In genomic region chr7:147635288-147635687, GRCh38 we compare ENCODE assay signal across 39 cellular contexts.
"Had no signal": no experiment of that assay in that cellular context is flagged by ENCODE, and none has a peak within 500 bp of the region (broad histone marks: within the 10 kb centered on the region; RNA-seq: fewer than 3 reads in every experiment).

No MANE protein-coding gene starts in this region.

- H3K36me3 ChIP-seq: adrenal gland, ascending aorta, brain microvascular endothelial cell, breast epithelium, cardiac muscle cell had no signal

- H3K4me1 ChIP-seq: adrenal gland, ascending aorta, body of pancreas, breast epithelium had no signal

- H3K4me3 ChIP-seq: adrenal gland, ascending aorta, body of pancreas, breast epithelium, cardiac muscle cell had no signal

- FAIRE-seq: astrocyte, bronchial epithelial cell had no signal

- H3K9me3 ChIP-seq: adrenal gland, ascending aorta, body of pancreas, breast epithelium had no signal

- H3K27me3 Mint-ChIP-seq: activated naive CD4-positive, alpha-beta T cell treated with anti-CD3 and anti-CD28 coated beads, Interleukin-2, amount 10 ng/mL, durations not matched to agents 7 days and 5 days; activated naive CD4-positive, alpha-beta T cell treated with anti-CD3 and anti-CD28 coated beads, Interleukin-2, amount 50 U/mL, for 24 hours; activated naive CD8-positive, alpha-beta T cell; activated naive CD8-positive, alpha-beta T cell treated with anti-CD3 and anti-CD28 coated beads for 36 hours; activated naive CD8-positive, alpha-beta T cell treated with anti-CD3 and anti-CD28 coated beads, Interleukin-2, amount 10 ng/mL, durations not matched to agents 7 days and 5 days; activated naive CD8-positive, alpha-beta T cell treated with anti-CD3 and anti-CD28 coated beads, Interleukin-2, amount 50 U/mL, for 24 hours; activated T-cell treated with anti-CD3 and anti-CD28 coated beads, Interleukin-2, amount 50 U/mL, for 24 hours; activated T-helper 17 cell treated with anti-CD3 and anti-CD28 coated beads, Interleukin-2, amount 50 U/mL, for 72 hours; central memory CD8-positive, alpha-beta T cell had no signal

- ATAC-seq: activated naive CD4-positive, alpha-beta T cell treated with anti-CD3 and anti-CD28 coated beads, Interleukin-2, amount 50 U/mL, for 72 hours; activated naive CD8-positive, alpha-beta T cell treated with anti-CD3 and anti-CD28 coated beads, Interleukin-2, amount 50 U/mL, for 24 hours; activated T-cell treated with anti-CD3 and anti-CD28 coated beads, Interleukin-2, amount 50 U/mL, for 4 hours; activated T-cell treated with anti-CD3 and anti-CD28 coated beads, Interleukin-2, amount 50 U/mL, for 72 hours; activated T-helper 17 cell treated with anti-CD3 and anti-CD28 coated beads, Interleukin-2, amount 50 U/mL, for 72 hours; body of pancreas had no signal

- DNase-seq: activated effector memory CD4-positive, alpha-beta T cell treated with anti-CD3 and anti-CD28 coated beads, Interleukin-2, amount 50 U/mL, for 16 hours; activated effector memory CD4-positive, alpha-beta T cell treated with Interleukin-2 at 50 U/mL for 16 hours; activated gamma-delta T cell; activated gamma-delta T cell treated with Interleukin-2 at 50 U/mL for 16 hours; activated naive CD4-positive, alpha-beta T cell; activated naive CD4-positive, alpha-beta T cell treated with anti-CD3 and anti-CD28 coated beads for 36 hours; activated naive CD4-positive, alpha-beta T cell treated with anti-CD3 and anti-CD28 coated beads, Interleukin-2, amount 10 ng/mL, durations not matched to agents 7 days and 5 days; activated naive CD4-positive, alpha-beta T cell treated with anti-CD3 and anti-CD28 coated beads, Interleukin-2, amount 50 U/mL, for 16 hours; activated naive CD4-positive, alpha-beta T cell treated with Interleukin-2 at 50 U/mL for 16 hours; activated naive CD8-positive, alpha-beta T cell treated with anti-CD3 and anti-CD28 coated beads for 36 hours; activated naive CD8-positive, alpha-beta T cell treated with anti-CD3 and anti-CD28 coated beads, Interleukin-2, amount 10 ng/mL, durations not matched to agents 7 days and 5 days; activated naive CD8-positive, alpha-beta T cell treated with anti-CD3 and anti-CD28 coated beads, Interleukin-2, amount 50 U/mL, for 24 hours; activated T-cell treated with anti-CD3 and anti-CD28 coated beads, Interleukin-2, amount 50 U/mL, for 1 hour; activated T-cell treated with anti-CD3 and anti-CD28 coated beads, Interleukin-2, amount 50 U/mL, for 24 hours; activated T-cell treated with anti-CD3 and anti-CD28 coated beads, Interleukin-2, amount 50 U/mL, for 4 hours; activated T-cell treated with anti-CD3 and anti-CD28 coated beads, Interleukin-2, amount 50 U/mL, for 48 hours; activated T-cell treated with anti-CD3 and anti-CD28 coated beads, Interleukin-2, amount 50 U/mL, for 72 hours; adrenal gland; amniotic stem cell; anterior cingulate cortex; aorta; body of pancreas; brain microvascular endothelial cell; caudate nucleus; central memory CD4-positive, alpha-beta T cell; cerebellar nuclear complex had no signal

- H3K27ac ChIP-seq: adrenal gland, ascending aorta, body of pancreas, brain microvascular endothelial cell, breast epithelium, cardiac muscle cell had no signal

- H3K27me3 ChIP-seq: adrenal gland, ascending aorta, body of pancreas, brain microvascular endothelial cell, breast epithelium, cardiac muscle cell had no signal

- H3K36me3 Mint-ChIP-seq: activated naive CD4-positive, alpha-beta T cell treated with anti-CD3 and anti-CD28 coated beads, Interleukin-2, amount 10 ng/mL, durations not matched to agents 7 days and 5 days; activated naive CD4-positive, alpha-beta T cell treated with anti-CD3 and anti-CD28 coated beads, Interleukin-2, amount 50 U/mL, for 24 hours; activated naive CD4-positive, alpha-beta T cell treated with anti-CD3 and anti-CD28 coated beads, Interleukin-2, amount 50 U/mL, for 72 hours; activated naive CD8-positive, alpha-beta T cell; activated naive CD8-positive, alpha-beta T cell treated with anti-CD3 and anti-CD28 coated beads for 36 hours; activated naive CD8-positive, alpha-beta T cell treated with anti-CD3 and anti-CD28 coated beads, Interleukin-2, amount 10 ng/mL, durations not matched to agents 7 days and 5 days; brain had no signal

- H3K4me3 Mint-ChIP-seq: activated naive CD4-positive, alpha-beta T cell treated with anti-CD3 and anti-CD28 coated beads for 36 hours; activated naive CD4-positive, alpha-beta T cell treated with anti-CD3 and anti-CD28 coated beads, Interleukin-2, amount 10 ng/mL, durations not matched to agents 7 days and 5 days; activated naive CD4-positive, alpha-beta T cell treated with anti-CD3 and anti-CD28 coated beads, Interleukin-2, amount 50 U/mL, for 24 hours; activated naive CD8-positive, alpha-beta T cell; activated naive CD8-positive, alpha-beta T cell treated with anti-CD3 and anti-CD28 coated beads for 36 hours; activated naive CD8-positive, alpha-beta T cell treated with anti-CD3 and anti-CD28 coated beads, Interleukin-2, amount 10 ng/mL, durations not matched to agents 7 days and 5 days; activated naive CD8-positive, alpha-beta T cell treated with anti-CD3 and anti-CD28 coated beads, Interleukin-2, amount 50 U/mL, for 24 hours; activated T-cell treated with anti-CD3 and anti-CD28 coated beads, Interleukin-2, amount 50 U/mL, for 24 hours; activated T-cell treated with anti-CD3 and anti-CD28 coated beads, Interleukin-2, amount 50 U/mL, for 4 hours; activated T-cell treated with anti-CD3 and anti-CD28 coated beads, Interleukin-2, amount 50 U/mL, for 72 hours; activated T-helper 1 cell treated with anti-CD3 and anti-CD28 coated beads, Interleukin-12 subunit alpha, Interleukin-12 subunit beta, Interleukin-2, Interleukin-4 antibody, amounts not matched to agents 30 ng/mL and 10 ng/mL and 1 ng/mL, durations not matched to agents 14 hours and 24 hours and 36 hours; activated T-helper 17 cell treated with anti-CD3 and anti-CD28 coated beads, Interleukin-2, amount 50 U/mL, for 72 hours; brain; central memory CD8-positive, alpha-beta T cell had no signal

- H3K27ac Mint-ChIP-seq: activated naive CD4-positive, alpha-beta T cell treated with anti-CD3 and anti-CD28 coated beads for 36 hours; activated naive CD4-positive, alpha-beta T cell treated with anti-CD3 and anti-CD28 coated beads, Interleukin-2, amount 10 ng/mL, durations not matched to agents 7 days and 5 days; activated naive CD4-positive, alpha-beta T cell treated with anti-CD3 and anti-CD28 coated beads, Interleukin-2, amount 50 U/mL, for 72 hours; activated naive CD8-positive, alpha-beta T cell; activated naive CD8-positive, alpha-beta T cell treated with anti-CD3 and anti-CD28 coated beads for 36 hours; activated naive CD8-positive, alpha-beta T cell treated with anti-CD3 and anti-CD28 coated beads, Interleukin-2, amount 10 ng/mL, durations not matched to agents 7 days and 5 days; activated naive CD8-positive, alpha-beta T cell treated with anti-CD3 and anti-CD28 coated beads, Interleukin-2, amount 50 U/mL, for 24 hours; activated T-cell treated with anti-CD3 and anti-CD28 coated beads, Interleukin-2, amount 50 U/mL, for 24 hours; activated T-cell treated with anti-CD3 and anti-CD28 coated beads, Interleukin-2, amount 50 U/mL, for 72 hours; activated T-helper 1 cell treated with anti-CD3 and anti-CD28 coated beads, Interleukin-12 subunit alpha, Interleukin-12 subunit beta, Interleukin-2, Interleukin-4 antibody, amounts not matched to agents 30 ng/mL and 10 ng/mL and 1 ng/mL, durations not matched to agents 14 hours and 24 hours and 36 hours; activated T-helper 17 cell treated with anti-CD3 and anti-CD28 coated beads, Interleukin-2, amount 50 U/mL, for 72 hours; activated T-helper 2 cell treated with anti-CD3 and anti-CD28 coated beads, Interferon-gamma antibody, Interleukin-2, Interleukin-4, amounts not matched to agents 10 μg/mL and 5 μg/mL and 100 μg/mL, durations not matched to agents 14 hours and 24 hours and 36 hours; brain had no signal

- H3K4me1 Mint-ChIP-seq: activated naive CD4-positive, alpha-beta T cell treated with anti-CD3 and anti-CD28 coated beads, Interleukin-2, amount 10 ng/mL, durations not matched to agents 7 days and 5 days; activated naive CD4-positive, alpha-beta T cell treated with anti-CD3 and anti-CD28 coated beads, Interleukin-2, amount 50 U/mL, for 24 hours; activated naive CD8-positive, alpha-beta T cell treated with anti-CD3 and anti-CD28 coated beads for 36 hours; activated naive CD8-positive, alpha-beta T cell treated with anti-CD3 and anti-CD28 coated beads, Interleukin-2, amount 10 ng/mL, durations not matched to agents 7 days and 5 days; activated naive CD8-positive, alpha-beta T cell treated with anti-CD3 and anti-CD28 coated beads, Interleukin-2, amount 50 U/mL, for 24 hours; activated T-helper 17 cell treated with anti-CD3 and anti-CD28 coated beads, Interleukin-2, amount 50 U/mL, for 72 hours; brain; central memory CD8-positive, alpha-beta T cell had no signal
